In genomic region chr3:39146083-39146501, GRCh38 we compare ENCODE assay signal across 10 cellular contexts. TPM values are rescaled to one million over a fixed set of nuclear protein-coding genes. Genes with fewer than 3 reads are reported as not detected.
DNase-seq lines count a peak whose midpoint lies in the region; ATAC-seq and TF ChIP-seq lines count a peak whose summit lies in the region.
"Had no signal": no experiment of that assay in that cellular context is flagged by ENCODE, and none has a peak within 500 bp of the region (broad histone marks: within the 10 kb centered on the region; RNA-seq: fewer than 3 reads in every experiment).

No MANE protein-coding gene starts in this region.

- peak overlapping the region in 2 of 3 donors; percentile 21 to 89 for H3K4me3 Mint-ChIP-seq in T-cell

- H3K36me3 Mint-ChIP-seq in T-cell: peaks cover 40% of the 10 kb centered on the region

- TF ChIP-seq CTCF in fibroblast of mammary gland (conservative IDR thresholded peaks at IDR 0.05; ENCODE audit: control insufficient read depth, insufficient read depth, low read depth, low read length) (no peak), foreskin fibroblast (IDR thresholded peaks at IDR 0.05; ENCODE audit: low read depth, low read length) (no peak)

- POLR2A ChIA-PET in T-cell (lab: Charles Lee): interaction anchor here in 1 of 2 donors (0.6 kb wide), 1 partner anchor 66 kb away, joined by 4 read pairs; no protein-coding TSS in a partner anchor

- no peaks in the 10 kb centered on the region for H3K9me3 Mint-ChIP-seq in T-cell

- CTCF ChIA-PET in T-cell (lab: Charles Lee): no interaction called here

- no peak for ATAC-seq in T-cell (replicated peaks in 1 of 4)
- no peak for ATAC-seq in HG02642 (IDR thresholded peaks at IDR 0.05; ENCODE audit: poor library complexity, unreplicated experiment)
- ATAC-seq in HG02884 (IDR thresholded peaks at IDR 0.05; ENCODE audit: unreplicated experiment): no peak

- H3K27me3 ChIP-seq in rectal smooth muscle tissue (ENCODE audit: control insufficient read depth, insufficient read depth, low read length): no peaks in the 10 kb centered on the region

- peaks cover 53% of the 10 kb centered on the region for H3K4me1 ChIP-seq in rectal smooth muscle tissue (ENCODE audit: control insufficient read depth, insufficient read depth, low read length)

- peak; percentile 27 for DNase-seq in EH (ENCODE audit: low read depth)
- no peak for DNase-seq in T-cell
- peak; percentile 35 for DNase-seq in fibroblast of mammary gland (ENCODE audit: low read depth)
- DNase-seq in foreskin fibroblast: no peak
- DNase-seq in NCI-H1436 treated with DMSO at 0.1 percent for 48 hours (lab: John Stamatoyannopoulos, UW): no peak
- DNase-seq: NCI-H146 had no signal

- H3K27ac ChIP-seq in rectal smooth muscle tissue (ENCODE audit: low read depth, low read length): peak overlapping the region; percentile 96

- H3K36me3 ChIP-seq in rectal smooth muscle tissue (ENCODE audit: control insufficient read depth, insufficient read depth, low read length): peaks cover 29% of the 10 kb centered on the region

- H3K4me3 ChIP-seq in fibroblast of mammary gland (ENCODE audit: control insufficient read depth, low read depth, low read length): no peak overlapping the region
- no peak overlapping the region for H3K4me3 ChIP-seq in rectal smooth muscle tissue (ENCODE audit: low read length)
- no peak overlapping the region for H3K4me3 ChIP-seq in foreskin fibroblast (ENCODE audit: low read depth in 1 of 2, low read length in 2 of 2)

- no peaks in the 10 kb centered on the region for H3K27me3 Mint-ChIP-seq in T-cell

- peak overlapping the region; percentile 96 to 97 for H3K27ac Mint-ChIP-seq in T-cell

- peaks cover 63 to 73% (median 65%) of the 10 kb centered on the region in 3 donors for H3K4me1 Mint-ChIP-seq in T-cell

- no peak overlapping the region for H3K9ac ChIP-seq in rectal smooth muscle tissue (ENCODE audit: low read length)

RNA-seq across cellular contexts. Expression of gene CSRNP1, which starts 7.3 kb away (rescaled TPM):
- 100 to 1,000 TPM in 2 of 5 donors, 10 to 100 TPM in 3; 19.5 to 302 (median 25.0) TPM for total RNA-seq in T-cell

RNA-seq across cellular contexts. Expression of gene TTC21A, which starts 38.6 kb away (rescaled TPM):
- 10 to 100 TPM in 1 of 5 donors, 1 to 10 TPM in 4; 3.5 to 12.4 (median 5.4) TPM for total RNA-seq in T-cell

RNA-seq across cellular contexts. Expression of gene GORASP1, which starts 38.7 kb away (rescaled TPM):
- total RNA-seq in T-cell: 10 to 100 TPM; 26.7 to 55.5 (median 41.5) TPM

RNA-seq across cellular contexts. Expression of gene XIRP1, which starts 46.3 kb away (rescaled TPM):
- not detected for total RNA-seq in T-cell
- total RNA-seq: bronchial epithelial cell had no signal

Comparison
In these comparisons a context has a peak if more than half of its experiments do, and no peak if none do; other contexts are left out.
1. DNase-seq: peak in EH (single experiment) and fibroblast of mammary gland (single experiment); none in T-cell (0 of 34), foreskin fibroblast (0 of 2) and NCI-H1436 treated with DMSO at 0.1 percent for 48 hours (single experiment).